In genomic region chr3:29451901-29452300, GRCh38 we compare ENCODE assay signal across 18 cellular contexts.
DNase-seq lines count a peak whose midpoint lies in the region; ATAC-seq, FAIRE-seq and TF ChIP-seq lines count a peak whose summit lies in the region.
"Had no signal": no experiment of that assay in that cellular context is flagged by ENCODE, and none has a peak within 500 bp of the region (broad histone marks: within the 10 kb centered on the region; RNA-seq: fewer than 3 reads in every experiment).

No MANE protein-coding gene starts in this region.

- no peak overlapping the region for H3K4me2 ChIP-seq in OCI-LY7 (ENCODE audit: low read length)
- no peak overlapping the region for H3K4me2 ChIP-seq in K562 (ENCODE audit: insufficient read depth, low read length)

- CTCF ChIA-PET in OCI-LY7 (lab: Charles Lee; ENCODE audit: unreplicated experiment) (no interaction called here), WTC11 (lab: Charles Lee) (interaction anchor here (1.0 kb wide), 1 partner anchor 9 kb away, joined by 3 read pairs; no protein-coding TSS in a partner anchor), K562 (lab: Yijun Ruan, JAX; ENCODE audit: low intra/inter-chr PET ratio) (no interaction called here)

- H3K4me1 Mint-ChIP-seq in WTC11 = peaks cover 37% of the 10 kb centered on the region
- H3K4me1 Mint-ChIP-seq in activated T-helper 17 cell treated with anti-CD3 and anti-CD28 coated beads, Interleukin-2, amount 50 U/mL, for 72 hours = no peaks in the 10 kb centered on the region

- H3K4me1 ChIP-seq in OCI-LY7 (ENCODE audit: insufficient read depth, low read length, poor library complexity, severe bottlenecking) = no peaks in the 10 kb centered on the region
- no peaks in the 10 kb centered on the region for H3K4me1 ChIP-seq in K562 (replicated peaks in 1 of 2; ENCODE audit: control insufficient read depth in 2 of 2, insufficient read depth in 2 of 2, low read length in 2 of 2)

- H3K9me2 ChIP-seq in OCI-LY7 (ENCODE audit: insufficient read depth, low read length) = no peaks in the 10 kb centered on the region

- H3K4me3 ChIP-seq in OCI-LY7 (ENCODE audit: low read depth, low read length, poor library complexity, severe bottlenecking) (no peak overlapping the region), K562 (no peak overlapping the region)
- H3K4me3 ChIP-seq: HAP-1 had no signal

- no peaks in the 10 kb centered on the region for H3K27me3 ChIP-seq in K562 (ENCODE audit: control insufficient read depth in 2 of 2, insufficient read depth in 2 of 2, low read length in 2 of 2)

- ATAC-seq in WTC11 (no peak), K562 (no peak)
- no peak for ATAC-seq in activated T-helper 17 cell treated with anti-CD3 and anti-CD28 coated beads, Interleukin-2, amount 50 U/mL, for 72 hours (replicated peaks)
- ATAC-seq: CD8-positive, alpha-beta T cell had no signal

- no peaks in the 10 kb centered on the region for H3K27me3 Mint-ChIP-seq in WTC11 (ENCODE audit: low read depth)
- H3K27me3 Mint-ChIP-seq in activated T-helper 17 cell treated with anti-CD3 and anti-CD28 coated beads, Interleukin-2, amount 50 U/mL, for 72 hours = no peaks in the 10 kb centered on the region

- no TSS peak for BruUV-seq in OCI-LY7 (replicated peaks; lab: Mats Ljungman, UMichigan)
- BruUV-seq in K562 (replicated peaks; lab: Mats Ljungman, UMichigan) = no TSS peak

- H2AFZ ChIP-seq in OCI-LY7 (ENCODE audit: low read length) (peak overlapping the region; percentile 59; the same call in 1 of the 2 replicates), K562 (ENCODE audit: low read depth, low read length) (no peak overlapping the region)

- TF ChIP-seq RAD21 in K562 (CRISPR knock-in tag; conservative IDR thresholded peaks at IDR 0.05 in 1 of 2, IDR thresholded peaks at IDR 0.05 in 1 of 2) = no peak

- TF ChIP-seq CTCF in OCI-LY7 (conservative IDR thresholded peaks at IDR 0.05; ENCODE audit: low read length) (no peak), WTC11 (IDR thresholded peaks at IDR 0.05) (no peak), K562 (IDR thresholded peaks at IDR 0.05 in 2 of 3, conservative IDR thresholded peaks at IDR 0.05 in 1 of 3; ENCODE audit: insufficient read depth in 2 of 3, low read depth in 1 of 3, low read length in 3 of 3) (no peak)

- POLR2A ChIA-PET in OCI-LY7 (lab: Charles Lee) (interaction anchor here (0.6 to 0.7 kb wide), 2 partner anchors 37 to 573 kb away, joined by 3 read pairs; no protein-coding TSS in a partner anchor), WTC11 (lab: Charles Lee) (no interaction called here), K562 (lab: Yijun Ruan, JAX) (no interaction called here)

- peak; percentile 23 for FAIRE-seq in K562 (lab: Jason Lieb, UNC)
- peak; percentile 23 for FAIRE-seq in urothelium cell line (lab: Jason Lieb, UNC)
- FAIRE-seq: D721Med, GM12892, H54 had no signal

- H3K9me1 ChIP-seq in K562 (ENCODE audit: control insufficient read depth, insufficient read depth, low read length) = no peaks in the 10 kb centered on the region

- H3K9me3 Mint-ChIP-seq in WTC11 = no peaks in the 10 kb centered on the region
- H3K9me3 Mint-ChIP-seq in activated T-helper 17 cell treated with anti-CD3 and anti-CD28 coated beads, Interleukin-2, amount 50 U/mL, for 72 hours = no peaks in the 10 kb centered on the region
- H3K9me3 Mint-ChIP-seq: CD8-positive, alpha-beta T cell; HFFc6 had no signal

- H3K9me3 ChIP-seq in OCI-LY7 (ENCODE audit: low read length) (no peaks in the 10 kb centered on the region), K562 (replicated peaks; ENCODE audit: control insufficient read depth, insufficient read depth, low read depth, low read length) (no peaks in the 10 kb centered on the region; the same call in 1 of the 2 replicates)
- H3K9me3 ChIP-seq: HAP-1 had no signal

- H3K79me2 ChIP-seq in OCI-LY7 (ENCODE audit: insufficient read depth, low read depth, low read length) (no peaks in the 10 kb centered on the region), K562 (ENCODE audit: control insufficient read depth, insufficient read depth, low read length) (no peaks in the 10 kb centered on the region)

- WGBS in K562 (ENCODE audit: insufficient coverage, low coverage, missing lambda C conversion rate) = 2% methylated on average over 3 of the region's 3 CpGs

- TF ChIP-seq POLR2A in K562 (conservative IDR thresholded peaks at IDR 0.05) = no peak

- H3K9ac ChIP-seq in K562 (ENCODE audit: insufficient read depth in 1 of 2, low read depth in 2 of 2, low read length in 2 of 2) = no peak overlapping the region

- TF ChIP-seq EP300 in K562 (IDR thresholded peaks at IDR 0.05; ENCODE audit: low read length) = no peak

- H3K27ac Mint-ChIP-seq in WTC11 = peak overlapping the region; percentile 81; the same call in 1 of the 2 replicates
- H3K27ac Mint-ChIP-seq in activated T-helper 17 cell treated with anti-CD3 and anti-CD28 coated beads, Interleukin-2, amount 50 U/mL, for 72 hours = no peak overlapping the region
- H3K27ac Mint-ChIP-seq: CD8-positive, alpha-beta T cell; HFFc6 had no signal

- DNase-seq in OCI-LY7 (ENCODE audit: low spot score) = no peak
- no peak for DNase-seq in WTC11 (ENCODE audit: low spot score)
- DNase-seq in K562 (ENCODE audit: extremely low read depth in 1 of 4, low spot score in 3 of 4) = no peak
- DNase-seq in urothelium cell line (ENCODE audit: low spot score) = no peak
- DNase-seq in COR-L47 (lab: John Stamatoyannopoulos, UW) = no peak
- no peak for DNase-seq in activated gamma-delta T cell (lab: John Stamatoyannopoulos, UW)
- DNase-seq: C1 segment of cervical spinal cord; CD8-positive, alpha-beta T cell; DMS 273 treated with DMSO at 0.1 percent for 48 hours; DMS79 treated with DMSO at 0.1 percent for 48 hours; GF-D8; GOT3; HFFc6 had no signal

- H3K36me3 ChIP-seq in OCI-LY7 (ENCODE audit: insufficient read depth, low read length) (no peaks in the 10 kb centered on the region), K562 (ENCODE audit: control insufficient read depth, insufficient read depth, low read length) (no peaks in the 10 kb centered on the region)
- H3K36me3 ChIP-seq: HAP-1 had no signal

- intact Hi-C loops in OCI-LY7 (cut with micrococcal nuclease; ENCODE audit: unreplicated experiment) = no loop called here
- intact Hi-C loops in K562 (cut with micrococcal nuclease) = no loop called here

- no peak overlapping the region for H3K4me3 Mint-ChIP-seq in WTC11
- H3K4me3 Mint-ChIP-seq in activated T-helper 17 cell treated with anti-CD3 and anti-CD28 coated beads, Interleukin-2, amount 50 U/mL, for 72 hours = no peak overlapping the region
- H3K4me3 Mint-ChIP-seq: CD8-positive, alpha-beta T cell; HFFc6 had no signal

- in situ Hi-C loops in K562 (cut with MboI) = no loop called here

- H3K36me3 Mint-ChIP-seq in WTC11 = no peaks in the 10 kb centered on the region
- H3K36me3 Mint-ChIP-seq in activated T-helper 17 cell treated with anti-CD3 and anti-CD28 coated beads, Interleukin-2, amount 50 U/mL, for 72 hours (ENCODE audit: low read depth) = no peaks in the 10 kb centered on the region
- H3K36me3 Mint-ChIP-seq: CD8-positive, alpha-beta T cell had no signal

- no peaks in the 10 kb centered on the region for H4K20me1 ChIP-seq in OCI-LY7 (ENCODE audit: insufficient read depth, low read length)
- H4K20me1 ChIP-seq in K562 (replicated peaks; ENCODE audit: control insufficient read depth, insufficient read depth, low read length) = no peaks in the 10 kb centered on the region

- no peak overlapping the region for H3K27ac ChIP-seq in OCI-LY7 (ENCODE audit: low read depth, low read length, poor library complexity, severe bottlenecking)
- no peak overlapping the region for H3K27ac ChIP-seq in K562 (ENCODE audit: extremely low read depth, low read depth, low read length)

TF ChIP-seq in WTC11, 78 proteins besides CTCF, POLR2A, EP300 and RAD21 (continues in another document):
- TF ChIP-seq NR3C1 (CRISPR knock-in tag; conservative IDR thresholded peaks at IDR 0.05; ENCODE audit: low read depth) (no peak), ZNF512 (CRISPR knock-in tag; IDR thresholded peaks at IDR 0.05; ENCODE audit: borderline replicate concordance) (no peak), ELF4 (CRISPR knock-in tag; IDR thresholded peaks at IDR 0.05; ENCODE audit: low read depth) (no peak), MAX (CRISPR knock-in tag; IDR thresholded peaks at IDR 0.05) (no peak)

TF ChIP-seq in K562, 482 proteins besides CTCF, POLR2A, EP300 and RAD21 (continues in another document):
- TF ChIP-seq RBM14 (IDR thresholded peaks at IDR 0.05; ENCODE audit: borderline replicate concordance, insufficient read depth, low read depth, low read length) (no peak), ZNF436 (CRISPR knock-in tag; IDR thresholded peaks at IDR 0.05) (no peak), BCLAF1 (IDR thresholded peaks at IDR 0.05; ENCODE audit: borderline replicate concordance in 1 of 2, control insufficient read depth in 1 of 2, low read depth in 2 of 2, low read length in 1 of 2) (no peak), ZC3H11A (IDR thresholded peaks at IDR 0.05; ENCODE audit: low read depth, low read length) (no peak), TFAM (CRISPR knock-in tag; conservative IDR thresholded peaks at IDR 0.05) (no peak)
- TF ChIP-seq, protein P1, sequence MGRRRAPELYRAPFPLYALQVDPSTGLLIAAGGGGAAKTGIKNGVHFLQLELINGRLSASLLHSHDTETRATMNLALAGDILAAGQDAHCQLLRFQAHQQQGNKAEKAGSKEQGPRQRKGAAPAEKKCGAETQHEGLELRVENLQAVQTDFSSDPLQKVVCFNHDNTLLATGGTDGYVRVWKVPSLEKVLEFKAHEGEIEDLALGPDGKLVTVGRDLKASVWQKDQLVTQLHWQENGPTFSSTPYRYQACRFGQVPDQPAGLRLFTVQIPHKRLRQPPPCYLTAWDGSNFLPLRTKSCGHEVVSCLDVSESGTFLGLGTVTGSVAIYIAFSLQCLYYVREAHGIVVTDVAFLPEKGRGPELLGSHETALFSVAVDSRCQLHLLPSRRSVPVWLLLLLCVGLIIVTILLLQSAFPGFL (CRISPR knock-in tag; IDR thresholded peaks at IDR 0.05) = no peak
